In genomic region chr12:57001448-57001906, GRCh38 we compare ENCODE assay signal across 1 cellular context.
TF ChIP-seq lines count a peak whose summit lies in the region.

No MANE protein-coding gene starts in this region.

TF ChIP-seq in GM12878, 131 proteins besides CTCF, POLR2A, EP300 and RAD21:
- TF ChIP-seq IKZF2 (IDR thresholded peaks at IDR 0.05) (no peak), POU2F2 (IDR thresholded peaks at IDR 0.05; ENCODE audit: borderline replicate concordance, low read depth, low read length) (0 out of 3 replicates have a peak, but pooled peaks have one; percentile 11), KAT2A (conservative IDR thresholded peaks at IDR 0.05; ENCODE audit: control insufficient read depth, low read depth, low read length) (no peak), EGR1 (IDR thresholded peaks at IDR 0.05; ENCODE audit: borderline replicate concordance in 1 of 2, low read depth in 2 of 2, low read length in 2 of 2) (peak in 1 of 2 experiments; percentile 82; a peak in 2 of 3 replicates), LARP7 (IDR thresholded peaks at IDR 0.05) (0 out of 2 replicates have a peak, but pooled peaks have one; percentile 17), SMC3 (IDR thresholded peaks at IDR 0.05; ENCODE audit: borderline replicate concordance, low read length) (peak; percentile 72), TCF12 (IDR thresholded peaks at IDR 0.05; ENCODE audit: low read depth, low read length) (peak; percentile 80; the same call in 1 of the 2 replicates), ZZZ3 (IDR thresholded peaks at IDR 0.05; ENCODE audit: control insufficient read depth, insufficient read length, low read depth) (no peak), NR2F1 (conservative IDR thresholded peaks at IDR 0.05) (peak; percentile 96), BHLHE40 (IDR thresholded peaks at IDR 0.05; ENCODE audit: borderline replicate concordance in 1 of 2, low read depth in 2 of 2, low read length in 1 of 2) (peak; percentile 72 to 81), YY1 (IDR thresholded peaks at IDR 0.05; ENCODE audit: low read depth, low read length) (peak; percentile 55; the same call in 1 of the 2 replicates), NR2C1 (IDR thresholded peaks at IDR 0.05) (peak; percentile 76), MTA3 (IDR thresholded peaks at IDR 0.05; ENCODE audit: borderline replicate concordance, low read length) (no peak), TCF3 (IDR thresholded peaks at IDR 0.05; ENCODE audit: borderline replicate concordance, insufficient read depth, low read depth, low read length) (peak; percentile 62; the same call in 1 of the 2 replicates), HDGF (IDR thresholded peaks at IDR 0.05) (0 out of 2 replicates have a peak, but pooled peaks have one; percentile 14)
